In the genomic region with DNA sequence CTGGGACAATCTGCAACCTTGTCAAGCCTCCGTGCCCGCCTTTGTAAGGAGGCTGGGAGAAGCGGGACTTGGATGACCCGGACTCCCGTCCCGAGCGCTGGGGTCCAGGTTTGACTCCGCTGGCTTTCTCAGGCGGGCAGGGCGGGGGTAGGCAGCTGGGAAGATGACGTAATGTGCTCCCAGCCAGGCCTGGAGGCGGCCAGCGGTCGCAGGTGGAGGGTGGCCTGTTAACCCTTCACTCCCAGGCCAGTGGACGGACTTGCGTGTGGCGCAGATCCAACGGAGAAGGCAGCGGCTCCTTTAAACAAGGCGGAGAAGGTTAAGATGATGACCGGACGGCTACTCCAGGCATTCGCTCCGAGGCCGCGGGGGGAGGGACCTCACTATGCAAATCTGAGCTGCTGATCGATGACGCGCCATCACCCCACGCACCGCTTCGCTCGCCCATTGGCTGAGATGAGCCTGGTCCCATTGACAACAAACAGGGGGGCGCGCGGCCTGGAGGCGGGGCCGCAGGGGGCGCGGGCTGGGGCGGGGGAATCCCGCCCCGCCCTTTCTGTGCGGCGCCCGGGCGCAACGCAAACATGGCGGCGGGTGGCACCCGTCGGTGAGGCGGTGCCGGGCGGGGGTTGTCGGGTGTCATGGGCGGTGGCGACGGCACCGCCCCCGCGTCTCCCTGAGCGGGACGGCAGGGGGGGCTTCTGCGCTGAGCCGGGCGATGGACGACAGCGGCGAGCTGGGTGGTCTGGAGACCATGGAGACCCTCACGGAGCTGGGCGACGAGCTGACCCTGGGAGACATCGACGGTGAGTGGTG, we compare ENCODE assay signal across 8 cellular contexts. TPM values are rescaled to one million over a fixed set of nuclear protein-coding genes. Genes with fewer than 3 reads are reported as not detected.
A peak's percentile ranks its signal among the peaks of the same experiment; 100 is the strongest.
DNase-seq lines count a peak whose midpoint lies in the region; ATAC-seq and TF ChIP-seq lines count a peak whose summit lies in the region.

A gene (plus strand): TSS at position 553 of the 816 bp plus-strand sequence. CDS start 166 bp downstream, at position 719.

- H3K4me3 ChIP-seq in left ventricle myocardium inferior, result peak within 1 kb of the TSS; percentile 99

- no peaks in the 10 kb centered on the region for H3K9me3 Mint-ChIP-seq in progenitor cell of endocrine pancreas (ENCODE audit: low read depth)

- no peak for TF ChIP-seq CTCF in left ventricle myocardium inferior (IDR thresholded peaks at IDR 0.05; ENCODE audit: borderline replicate concordance)
- TF ChIP-seq CTCF in progenitor cell of endocrine pancreas (IDR thresholded peaks at IDR 0.05; ENCODE audit: unreplicated experiment), result no peak

- H3K27me3 Mint-ChIP-seq in T-helper 17 cell, result no peaks in the 10 kb centered on the region
- H3K27me3 Mint-ChIP-seq in progenitor cell of endocrine pancreas, result no peaks in the 10 kb centered on the region

- peak within 1 kb of the TSS; percentile 95 for H3K27ac ChIP-seq in left ventricle myocardium inferior (replicated peaks)

- intact Hi-C loops in left ventricle myocardium inferior (cut with micrococcal nuclease), result no loop called here

- peaks cover 11% of the 10 kb centered on the region for H3K36me3 ChIP-seq in left ventricle myocardium inferior

- H3K36me3 Mint-ChIP-seq in T-helper 17 cell (ENCODE audit: low read depth) (peaks cover 3% of the 10 kb centered on the region), progenitor cell of endocrine pancreas (ENCODE audit: insufficient read depth) (peaks cover 13% of the 10 kb centered on the region)

- H3K4me3 Mint-ChIP-seq in T-helper 17 cell (peak within 1 kb of the TSS; percentile 92), progenitor cell of endocrine pancreas (ENCODE audit: low read depth) (peak within 1 kb of the TSS; percentile 98)

- peaks cover 49% of the 10 kb centered on the region for H3K4me1 ChIP-seq in left ventricle myocardium inferior

- peak within 1 kb of the TSS; percentile 99 for H3K27ac Mint-ChIP-seq in T-helper 17 cell
- H3K27ac Mint-ChIP-seq in progenitor cell of endocrine pancreas, result peak within 1 kb of the TSS; percentile 98

- no peaks in the 10 kb centered on the region for H3K27me3 ChIP-seq in left ventricle myocardium inferior (ENCODE audit: low read depth)

- TF ChIP-seq POLR2A in GM15510 (IDR thresholded peaks at IDR 0.05; ENCODE audit: borderline replicate concordance, extremely low read depth, insufficient read length), result peak; percentile 87

- H3K4me1 Mint-ChIP-seq in T-helper 17 cell (peaks cover 34% of the 10 kb centered on the region), progenitor cell of endocrine pancreas (ENCODE audit: low read depth) (peaks cover 24% of the 10 kb centered on the region)

- H3K9me3 ChIP-seq in T-helper 17 cell (ENCODE audit: control insufficient read depth, low read length, poor library complexity, severe bottlenecking) (no peaks in the 10 kb centered on the region), left ventricle myocardium inferior (replicated peaks) (no peaks in the 10 kb centered on the region)

- ATAC-seq in HG02885 (IDR thresholded peaks at IDR 0.05; ENCODE audit: poor library complexity, unreplicated experiment) (peak; percentile 86), T-helper 17 cell (peak; percentile 94)

- DNase-seq in NCI-H1694 treated with DMSO at 0.1 percent for 48 hours (lab: John Stamatoyannopoulos, UW) (peak; percentile 98), T-helper 17 cell (peak; percentile 96 to 98 (median 98)), amygdala (lab: John Stamatoyannopoulos, UW) (peak; percentile 94 to 100 (median 99)), left ventricle myocardium inferior (peak; percentile 100), progenitor cell of endocrine pancreas (ENCODE audit: low spot score, unreplicated experiment) (peak; percentile 98), ureter (ENCODE audit: low spot score) (peak; percentile 99)

RNA-seq across cellular contexts. Expression of the gene that starts here (rescaled TPM):
- total RNA-seq in T-helper 17 cell (100 to 1,000 TPM; 102 to 106 TPM), left ventricle myocardium inferior (74.5 TPM), progenitor cell of endocrine pancreas (154 and 156 TPM in 2 replicates), ureter (165 TPM)

Comparison
In these comparisons a context has a peak if more than half of its experiments do, and no peak if none do; other contexts are left out.
1. Peak in every context shown above with its lines: DNase-seq, ATAC-seq, H3K4me3 ChIP-seq and H3K27ac ChIP-seq.